ENCODE assay signal across 1 cellular context in genomic region chr4:102344520-102344954, GRCh38.
A peak's percentile ranks its signal among the peaks of the same experiment; 100 is the strongest.
TF ChIP-seq lines count a peak whose summit lies in the region.

No MANE protein-coding gene starts in this region.

TF ChIP-seq in K562, 482 proteins besides CTCF, POLR2A, EP300 and RAD21 (continued from another document):
- TF ChIP-seq E2F8 (IDR thresholded peaks at IDR 0.05; ENCODE audit: low read depth, partially characterized antibody) (no peak), SIN3A (IDR thresholded peaks at IDR 0.05; ENCODE audit: borderline replicate concordance in 2 of 2, control insufficient read depth in 1 of 2, low read depth in 2 of 2, low read length in 2 of 2) (peak in 1 of 2 experiments; percentile 30; a peak in 1 of 4 replicates), KHSRP (IDR thresholded peaks at IDR 0.05) (no peak), CGGBP1 (CRISPR knock-in tag; IDR thresholded peaks at IDR 0.05) (no peak), U2AF1 (optimal IDR thresholded peaks at IDR 0.05; ENCODE audit: low read depth, low read length) (peak; percentile 73), RBM25 (IDR thresholded peaks at IDR 0.05; ENCODE audit: low read depth, low read length, severe bottlenecking) (no peak), PML (IDR thresholded peaks at IDR 0.05; ENCODE audit: low read length) (no peak), MLLT1 (IDR thresholded peaks at IDR 0.05) (no peak), PRPF4 (IDR thresholded peaks at IDR 0.05; ENCODE audit: insufficient read depth, low read depth, low read length, poor library complexity, severe bottlenecking) (no peak), UBTF (IDR thresholded peaks at IDR 0.05; ENCODE audit: borderline replicate concordance in 1 of 2, low read depth in 2 of 2, low read length in 2 of 2) (peak; percentile 69 to 96; a peak in 3 of 4 replicates), CREM (IDR thresholded peaks at IDR 0.05; ENCODE audit: low read depth) (peak; percentile 3; the same call in 1 of the 2 replicates), TEAD1 (CRISPR knock-in tag; IDR thresholded peaks at IDR 0.05) (no peak; a peak in 2 of 4 replicates), CTCFL (IDR thresholded peaks at IDR 0.05; ENCODE audit: borderline replicate concordance, insufficient read depth, low read depth, low read length, poor library complexity, severe bottlenecking) (peak; percentile 95), ZNF507 (tag; conservative IDR thresholded peaks at IDR 0.05) (no peak), POLR2G (IDR thresholded peaks at IDR 0.05; ENCODE audit: low read depth, low read length) (peak; percentile 94), RB1 (IDR thresholded peaks at IDR 0.05; ENCODE audit: low read depth) (peak; percentile 66; the same call in 1 of the 2 replicates), RHOXF2B (CRISPR knock-in tag; conservative IDR thresholded peaks at IDR 0.05) (no peak), CC2D1A (IDR thresholded peaks at IDR 0.05) (no peak), ZNF280B (CRISPR knock-in tag; IDR thresholded peaks at IDR 0.05) (no peak), ETV6 (IDR thresholded peaks at IDR 0.05; ENCODE audit: borderline replicate concordance in 1 of 2, low read depth in 2 of 2, low read length in 1 of 2) (no peak), ETV6 (CRISPR knock-in tag; IDR thresholded peaks at IDR 0.05; ENCODE audit: borderline replicate concordance) (no peak), MECOM (CRISPR knock-in tag; IDR thresholded peaks at IDR 0.05) (no peak)
